9 cellular contexts compared by ENCODE assay signal in genomic region chr11:30585892-30586250, GRCh38. TPM values are rescaled to one million over a fixed set of nuclear protein-coding genes. Genes with fewer than 3 reads are reported as not detected.
DNase-seq lines count a peak whose midpoint lies in the region; ATAC-seq and TF ChIP-seq lines count a peak whose summit lies in the region.
"Had no signal": no experiment of that assay in that cellular context is flagged by ENCODE, and none has a peak within 500 bp of the region (broad histone marks: within the 10 kb centered on the region; RNA-seq: fewer than 3 reads in every experiment).

No MANE protein-coding gene starts in this region.

- DNase-seq in AG08395 (ENCODE audit: low spot score): peak; percentile 28
- DNase-seq in cardiac fibroblast (ENCODE audit: low read depth in 2 of 2): no peak
- DNase-seq in right lobe of liver: peak; percentile 42 to 56 (median 47)
- peak; percentile 35 for DNase-seq in testis
- DNase-seq in NCI-H510A (lab: John Stamatoyannopoulos, UW): no peak
- DNase-seq in NCI-H446 treated with DMSO at 0.1 percent for 48 hours (lab: John Stamatoyannopoulos, UW): no peak

- H3K27me3 ChIP-seq in right lobe of liver (no peaks in the 10 kb centered on the region), testis (no peaks in the 10 kb centered on the region)

- ATAC-seq in GM18907 (IDR thresholded peaks at IDR 0.05; ENCODE audit: unreplicated experiment): peak; percentile 14
- ATAC-seq in HG03378 (IDR thresholded peaks at IDR 0.05; ENCODE audit: unreplicated experiment): peak; percentile 22
- peak; percentile 43 to 71 (median 58) for ATAC-seq in right lobe of liver

- TF ChIP-seq CTCF in cardiac fibroblast (IDR thresholded peaks at IDR 0.05; ENCODE audit: low read depth, low read length) (no peak), right lobe of liver (IDR thresholded peaks at IDR 0.05) (no peak), testis (IDR thresholded peaks at IDR 0.05) (no peak)

- H3K9me3 ChIP-seq in right lobe of liver (no peaks in the 10 kb centered on the region), testis (no peaks in the 10 kb centered on the region)

- no CpG with 5 or more reads among the region's 42 CpGs for WGBS in right lobe of liver (ENCODE audit: insufficient coverage, low coverage, low lambda C conversion rate, missing lambda C conversion rate)
- 0 to 1% methylated on average over 2 to 42 of the region's 42 CpGs for WGBS in testis, 2 donors

- H3K36me3 ChIP-seq in right lobe of liver (no peaks in the 10 kb centered on the region), testis (ENCODE audit: low read depth, missing control alignments) (no peaks in the 10 kb centered on the region)

- peak overlapping the region in 2 of 3 donors; percentile 47 to 60 for H3K27ac ChIP-seq in right lobe of liver
- H3K27ac ChIP-seq in testis: peak overlapping the region; percentile 74 to 82

- H3K4me1 ChIP-seq in right lobe of liver (peaks cover 0 to 6% (median 0%) of the 10 kb centered on the region in 4 donors), testis (peaks cover 4% of the 10 kb centered on the region)

- TF ChIP-seq POLR2A in right lobe of liver (IDR thresholded peaks at IDR 0.05) (no peak), testis (IDR thresholded peaks at IDR 0.05) (no peak)

- H3K4me3 ChIP-seq in cardiac fibroblast (replicated peaks in 1 of 2; ENCODE audit: low read depth in 2 of 2, low read length in 2 of 2): peak overlapping the region; percentile 26 to 33
- peak overlapping the region; percentile 65 to 78 (median 71) for H3K4me3 ChIP-seq in right lobe of liver
- peak overlapping the region; percentile 69 to 76 for H3K4me3 ChIP-seq in testis

- intact Hi-C loops in right lobe of liver (cut with DNase I) (no loop called here), testis (cut with DNase I; ENCODE audit: low total_unique reads) (no loop called here)

RNA-seq across cellular contexts. Expression of gene MPPED2, which starts 0.3 kb away (rescaled TPM):
- total RNA-seq in right lobe of liver (1 to 10 TPM in 2 of 6 experiments, under 1 TPM in 4; 0.12 to 1.8 (median 0.75) TPM), testis (10 to 100 TPM; 13.1 to 13.4 TPM)
- polyA plus RNA-seq in testis (ENCODE audit: insufficient read depth, low read depth, low replicate concordance): 5.0 TPM
- total RNA-seq: endothelial cell of umbilical vein had no signal
- polyA plus RNA-seq: endothelial cell of umbilical vein had no signal

Comparison
In these comparisons a context has a peak if more than half of its experiments do, and no peak if none do; other contexts are left out.
1. DNase-seq: peak in AG08395 (single experiment), right lobe of liver (3 of 3) and testis (single experiment); none in cardiac fibroblast (0 of 2), NCI-H510A (single experiment) and NCI-H446 treated with DMSO at 0.1 percent for 48 hours (single experiment).
2. RNA of gene MPPED2, which starts 0.3 kb away (total RNA-seq): 13.1 to 13.4 TPM in testis; 0.12 to 1.8 TPM in right lobe of liver; every median in the first group is over 4 times any median in the second.
3. Peak in every context shown above with its lines, with median percentiles within 50 percentile points of each other: ATAC-seq and H3K4me3 ChIP-seq.